ENCODE assay signal across 31 cellular contexts in the genomic region with DNA sequence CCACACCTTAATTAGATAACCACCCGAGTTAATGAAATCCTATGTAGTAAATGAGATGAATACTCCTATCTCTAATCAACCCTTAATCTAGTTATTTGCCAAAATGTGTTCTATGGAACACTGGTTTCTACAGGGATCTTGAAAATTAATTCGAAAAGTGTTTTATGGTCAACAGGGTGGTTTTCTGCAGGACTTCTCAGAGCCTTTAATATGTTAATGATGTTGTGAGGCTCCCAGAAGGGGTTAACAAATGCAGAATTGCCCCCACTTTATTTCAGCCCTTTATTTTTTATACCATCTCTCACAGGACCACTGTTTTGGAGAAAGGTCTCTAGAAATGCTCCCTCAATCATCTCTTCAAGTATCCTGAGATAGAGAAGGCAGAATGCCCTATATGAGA.
DNase-seq lines count a peak whose midpoint lies in the region; ATAC-seq, FAIRE-seq and TF ChIP-seq lines count a peak whose summit lies in the region.
"Had no signal": no experiment of that assay in that cellular context is flagged by ENCODE, and none has a peak within 500 bp of the region (broad histone marks: within the 10 kb centered on the region; RNA-seq: fewer than 3 reads in every experiment).

No MANE protein-coding gene starts in this region.

- FAIRE-seq in K562 (lab: Jason Lieb, UNC): no peak
- FAIRE-seq in urothelium cell line (lab: Jason Lieb, UNC): no peak
- FAIRE-seq: A204.1, A549, D721Med had no signal

- intact Hi-C loops in K562 (cut with micrococcal nuclease): no loop called here

- 0% methylated on average over 2 of the region's 2 CpGs for whole genome bisulfite sequencing in K562 (ENCODE audit: insufficient coverage, low coverage, missing lambda C conversion rate)

- in situ Hi-C loops in K562 (cut with MboI): no loop called here

- ATAC-seq in K562 (no peak), omental fat pad (ENCODE audit: low FRiP score) (no peak)
- ATAC-seq: A549; CD8-positive, alpha-beta T cell had no signal

- CTCF ChIA-PET in HEK293 (lab: Yijun Ruan, JAX): interaction anchor here (0.6 kb wide), 1 partner anchor 58 kb away, joined by 3 read pairs; no protein-coding TSS in a partner anchor
- CTCF ChIA-PET in K562 (lab: Yijun Ruan, JAX; ENCODE audit: low intra/inter-chr PET ratio): no interaction called here

- no peak for TF ChIP-seq CTCF in HEK293 (tag by site-specific recombination; IDR thresholded peaks at IDR 0.05)
- no peak for TF ChIP-seq CTCF in K562 (IDR thresholded peaks at IDR 0.05 in 2 of 3, conservative IDR thresholded peaks at IDR 0.05 in 1 of 3; ENCODE audit: insufficient read depth in 2 of 3, low read depth in 1 of 3, low read length in 3 of 3)
- no peak for TF ChIP-seq CTCF in omental fat pad (IDR thresholded peaks at IDR 0.05)

- POLR2A ChIA-PET in HEK293 (lab: Yijun Ruan, JAX) (no interaction called here), K562 (lab: Yijun Ruan, JAX) (interaction anchor here (1.4 kb wide), 1 partner anchor 10 kb away, joined by 4 read pairs; no protein-coding TSS in a partner anchor)

- H3K9me1 ChIP-seq in K562 (ENCODE audit: control insufficient read depth, insufficient read depth, low read length): no peaks in the 10 kb centered on the region

- no peak for TF ChIP-seq RAD21 in K562 (CRISPR knock-in tag; conservative IDR thresholded peaks at IDR 0.05 in 1 of 2, IDR thresholded peaks at IDR 0.05 in 1 of 2)

- H3K9me3 ChIP-seq in HEK293 (ENCODE audit: control insufficient read depth, insufficient read depth, low read depth, low read length) (no peaks in the 10 kb centered on the region), K562 (replicated peaks; ENCODE audit: control insufficient read depth, insufficient read depth, low read depth, low read length) (no peaks in the 10 kb centered on the region)
- H3K9me3 ChIP-seq: A549, BE2C, BLaER1, Caco-2 had no signal

- H3K27ac ChIP-seq in HEK293 (ENCODE audit: extremely low read depth, low read depth, low read length) (no peak overlapping the region), K562 (ENCODE audit: extremely low read depth, low read depth, low read length) (no peak overlapping the region)
- H3K27ac ChIP-seq: 22Rv1; A549; BLaER1; BLaER1 treated with 17β-estradiol and CSF1 and Interleukin-3, amounts not matched to agents 10 nM and 100 nM; C4-2B had no signal

- H3K4me1 ChIP-seq in HEK293 (ENCODE audit: control insufficient read depth, insufficient read depth, low read length) (no peaks in the 10 kb centered on the region), K562 (replicated peaks in 1 of 2; ENCODE audit: control insufficient read depth in 2 of 2, insufficient read depth in 2 of 2, low read length in 2 of 2) (no peaks in the 10 kb centered on the region)
- H3K4me1 ChIP-seq: A549; BLaER1; BLaER1 treated with 17β-estradiol and CSF1 and Interleukin-3, amounts not matched to agents 10 nM and 100 nM; Caco-2 had no signal

- no peaks in the 10 kb centered on the region for H3K27me3 ChIP-seq in K562 (ENCODE audit: control insufficient read depth in 2 of 2, insufficient read depth in 2 of 2, low read length in 2 of 2)
- H3K27me3 ChIP-seq: BE2C; BLaER1; BLaER1 treated with 17β-estradiol and CSF1 and Interleukin-3, amounts not matched to agents 10 nM and 100 nM had no signal

- TF ChIP-seq POLR2A in K562 (conservative IDR thresholded peaks at IDR 0.05): no peak

- no peak for TF ChIP-seq EP300 in K562 (IDR thresholded peaks at IDR 0.05; ENCODE audit: low read length)

- H3K4me3 ChIP-seq in HEK293 (ENCODE audit: low read depth, low read length): no peak overlapping the region
- no peak overlapping the region for H3K4me3 ChIP-seq in K562
- H3K4me3 ChIP-seq: A549; BLaER1; BLaER1 treated with 17β-estradiol and CSF1 and Interleukin-3, amounts not matched to agents 10 nM and 100 nM had no signal

- H3K4me2 ChIP-seq in K562 (ENCODE audit: insufficient read depth, low read length): no peak overlapping the region
- H3K4me2 ChIP-seq: A549; BLaER1; BLaER1 treated with 17β-estradiol and CSF1 and Interleukin-3, amounts not matched to agents 10 nM and 100 nM had no signal

- H3K36me3 ChIP-seq in HEK293 (ENCODE audit: control insufficient read depth in 2 of 2, insufficient read depth in 1 of 2, low read length in 2 of 2) (no peaks in the 10 kb centered on the region), K562 (ENCODE audit: control insufficient read depth, insufficient read depth, low read length) (no peaks in the 10 kb centered on the region)
- H3K36me3 ChIP-seq: BE2C; BLaER1; BLaER1 treated with 17β-estradiol and CSF1 and Interleukin-3, amounts not matched to agents 10 nM and 100 nM had no signal

- no peaks in the 10 kb centered on the region for H3K79me2 ChIP-seq in K562 (ENCODE audit: control insufficient read depth, insufficient read depth, low read length)

- H4K20me1 ChIP-seq in K562 (replicated peaks; ENCODE audit: control insufficient read depth, insufficient read depth, low read length): no peaks in the 10 kb centered on the region
- H4K20me1 ChIP-seq: BLaER1; BLaER1 treated with 17β-estradiol and CSF1 and Interleukin-3, amounts not matched to agents 10 nM and 100 nM had no signal

- H2AFZ ChIP-seq in K562 (ENCODE audit: low read depth, low read length): no peak overlapping the region

- no TSS peak for BruUV-seq in K562 (replicated peaks; lab: Mats Ljungman, UMichigan)

- DNase-seq in K562 (ENCODE audit: extremely low read depth in 1 of 4, low spot score in 3 of 4) (no peak), urothelium cell line (ENCODE audit: low spot score) (no peak), omental fat pad (ENCODE audit: low spot score) (no peak)
- DNase-seq: 8988T; ACHN; AML-193; BE2C; C1 segment of cervical spinal cord; Caco-2; Calu3; CD4-positive, alpha-beta memory T cell; CD4-positive, alpha-beta T cell; CD4-positive, CD25-positive, alpha-beta regulatory T cell; CD8-positive, alpha-beta memory T cell; CD8-positive, alpha-beta T cell; COR-L47; DMS 273 treated with DMSO at 0.1 percent for 48 hours; DMS153; DMS53; DMS79; DMS79 treated with DMSO at 0.1 percent for 48 hours; DND-41; EL had no signal

- no peak overlapping the region for H3K9ac ChIP-seq in K562 (ENCODE audit: insufficient read depth in 1 of 2, low read depth in 2 of 2, low read length in 2 of 2)
- H3K9ac ChIP-seq: BLaER1; BLaER1 treated with 17β-estradiol and CSF1 and Interleukin-3, amounts not matched to agents 10 nM and 100 nM had no signal

TF ChIP-seq in HEK293, 187 proteins besides CTCF, POLR2A, EP300 and RAD21:
- TF ChIP-seq GLI2 (tag by site-specific recombination; IDR thresholded peaks at IDR 0.05; ENCODE audit: borderline replicate concordance, low read depth) (no peak), BCL11A (tag by site-specific recombination; IDR thresholded peaks at IDR 0.05; ENCODE audit: low read depth) (no peak), ZNF239 (tag by site-specific recombination; IDR thresholded peaks at IDR 0.05) (0 out of 2 replicates have a peak, but pooled peaks have one; percentile 50), ZNF791 (tag by site-specific recombination; IDR thresholded peaks at IDR 0.05) (no peak)

TF ChIP-seq in K562, 482 proteins besides CTCF, POLR2A, EP300 and RAD21 (continues in another document):
- TF ChIP-seq, protein P1, sequence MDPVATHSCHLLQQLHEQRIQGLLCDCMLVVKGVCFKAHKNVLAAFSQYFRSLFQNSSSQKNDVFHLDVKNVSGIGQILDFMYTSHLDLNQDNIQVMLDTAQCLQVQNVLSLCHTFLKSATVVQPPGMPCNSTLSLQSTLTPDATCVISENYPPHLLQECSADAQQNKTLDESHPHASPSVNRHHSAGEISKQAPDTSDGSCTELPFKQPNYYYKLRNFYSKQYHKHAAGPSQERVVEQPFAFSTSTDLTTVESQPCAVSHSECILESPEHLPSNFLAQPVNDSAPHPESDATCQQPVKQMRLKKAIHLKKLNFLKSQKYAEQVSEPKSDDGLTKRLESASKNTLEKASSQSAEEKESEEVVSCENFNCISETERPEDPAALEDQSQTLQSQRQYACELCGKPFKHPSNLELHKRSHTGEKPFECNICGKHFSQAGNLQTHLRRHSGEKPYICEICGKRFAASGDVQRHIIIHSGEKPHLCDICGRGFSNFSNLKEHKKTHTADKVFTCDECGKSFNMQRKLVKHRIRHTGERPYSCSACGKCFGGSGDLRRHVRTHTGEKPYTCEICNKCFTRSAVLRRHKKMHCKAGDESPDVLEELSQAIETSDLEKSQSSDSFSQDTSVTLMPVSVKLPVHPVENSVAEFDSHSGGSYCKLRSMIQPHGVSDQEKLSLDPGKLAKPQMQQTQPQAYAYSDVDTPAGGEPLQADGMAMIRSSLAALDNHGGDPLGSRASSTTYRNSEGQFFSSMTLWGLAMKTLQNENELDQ (CRISPR knock-in tag; IDR thresholded peaks at IDR 0.05; ENCODE audit: borderline replicate concordance): no peak

Comparison
In these comparisons a context has a peak if more than half of its experiments do, and no peak if none do; other contexts are left out.
1. Of the 44 proteins assayed by ChIP-seq in both K562 and HEK293: peak only in K562: none; only in HEK293: none; in both: ZNF239; in neither: 43.